Comparison of ENCODE assay signal across 26 cellular contexts in the genomic region with DNA sequence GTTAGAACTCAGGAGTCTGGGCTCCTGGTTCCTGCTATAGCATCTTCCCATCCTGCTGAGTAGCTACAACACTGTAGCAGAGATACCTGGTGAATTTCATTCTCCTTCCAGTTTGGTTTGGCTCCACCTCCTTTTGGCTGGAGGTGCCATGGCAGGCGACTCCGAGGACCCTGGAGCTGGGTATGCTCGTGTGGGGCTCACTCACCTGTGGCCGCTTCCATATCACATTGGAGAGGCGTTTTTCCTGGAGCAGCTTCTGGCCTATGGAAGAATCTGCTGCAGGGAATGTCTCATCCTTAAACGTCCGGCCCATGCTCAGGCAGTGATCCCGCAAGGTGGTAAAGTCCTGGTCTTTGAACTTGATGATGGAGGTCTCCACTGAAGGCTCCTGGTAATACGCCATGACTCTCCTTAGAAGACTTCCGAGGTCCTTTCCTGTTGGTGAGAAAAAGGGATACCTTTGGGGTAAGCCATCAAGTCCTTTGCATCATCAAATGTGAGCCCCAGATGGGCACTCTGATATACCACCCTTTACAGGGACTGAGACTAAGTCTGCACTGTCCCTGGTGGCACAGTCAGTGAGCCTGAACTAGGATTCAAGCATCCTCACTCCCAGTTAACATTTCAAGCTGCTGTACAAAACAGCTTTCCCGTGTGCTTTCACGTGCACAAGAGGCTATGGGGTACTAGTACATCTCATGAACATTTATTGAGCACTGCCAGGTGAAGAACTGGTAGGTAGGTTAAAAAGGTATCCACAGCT. TPM values are rescaled to one million over a fixed set of nuclear protein-coding genes. Genes with fewer than 3 reads are reported as not detected.
A peak's percentile ranks its signal among the peaks of the same experiment; 100 is the strongest.
DNase-seq lines count a peak whose midpoint lies in the region; ATAC-seq, FAIRE-seq and TF ChIP-seq lines count a peak whose summit lies in the region.
"Had no signal": no experiment of that assay in that cellular context is flagged by ENCODE, and none has a peak within 500 bp of the region (broad histone marks: within the 10 kb centered on the region; RNA-seq: fewer than 3 reads in every experiment).

No MANE protein-coding gene starts in this region.

- H3K27me3 Mint-ChIP-seq in endodermal cell (ENCODE audit: insufficient read depth) = no peaks in the 10 kb centered on the region
- peaks cover 25% of the 10 kb centered on the region for H3K27me3 Mint-ChIP-seq in type B pancreatic cell

- H3K36me3 Mint-ChIP-seq in endodermal cell (ENCODE audit: low read depth) (peaks cover 38% of the 10 kb centered on the region), type B pancreatic cell (no peaks in the 10 kb centered on the region)
- H3K36me3 Mint-ChIP-seq: CD4-positive, CD25-positive, alpha-beta regulatory T cell; CD8-positive, alpha-beta memory T cell had no signal

- no peaks in the 10 kb centered on the region for H3K9me3 ChIP-seq in colonic mucosa
- H3K9me3 ChIP-seq in endodermal cell (ENCODE audit: control insufficient read depth, low read length) = no peaks in the 10 kb centered on the region
- no peaks in the 10 kb centered on the region for H3K9me3 ChIP-seq in lung (ENCODE audit: control insufficient read depth in 2 of 2, insufficient read depth in 1 of 2, low read length in 1 of 2)
- H3K9me3 ChIP-seq: BE2C had no signal

- H3K27ac Mint-ChIP-seq in endodermal cell (no peak overlapping the region), type B pancreatic cell (no peak overlapping the region)
- H3K27ac Mint-ChIP-seq: CD4-positive, CD25-positive, alpha-beta regulatory T cell; CD8-positive, alpha-beta memory T cell; GM23338; IgD-negative memory B cell had no signal

- H3K27me3 ChIP-seq in colonic mucosa (no peaks in the 10 kb centered on the region), endodermal cell (ENCODE audit: control insufficient read depth, insufficient read depth, low read length, poor library complexity, severe bottlenecking) (no peaks in the 10 kb centered on the region), lung (ENCODE audit: control insufficient read depth, insufficient read depth) (no peaks in the 10 kb centered on the region)
- H3K27me3 ChIP-seq: BE2C had no signal

- H3K4me1 ChIP-seq in colonic mucosa = no peaks in the 10 kb centered on the region
- peaks cover 9% of the 10 kb centered on the region for H3K4me1 ChIP-seq in endodermal cell (ENCODE audit: control insufficient read depth, insufficient read depth, low read length)
- peaks cover 0 to 3% of the 10 kb centered on the region in 2 donors for H3K4me1 ChIP-seq in lung (ENCODE audit: control insufficient read depth in 2 of 2, insufficient read depth in 2 of 2, low read length in 2 of 2)
- H3K4me1 ChIP-seq: BE2C had no signal

- intact Hi-C loops in colonic mucosa (cut with DNase I) = no loop called here

- no peaks in the 10 kb centered on the region for H3K9me3 Mint-ChIP-seq in endodermal cell
- no peaks in the 10 kb centered on the region for H3K9me3 Mint-ChIP-seq in type B pancreatic cell
- H3K9me3 Mint-ChIP-seq: CD4-positive, CD25-positive, alpha-beta regulatory T cell; CD8-positive, alpha-beta memory T cell; GM23338; IgD-negative memory B cell had no signal

- DNase-seq in colonic mucosa = peak; percentile 14
- DNase-seq in endodermal cell = peak; percentile 23
- peak; percentile 19 for DNase-seq in lung (ENCODE audit: low spot score)
- peak; percentile 42 for DNase-seq in type B pancreatic cell (ENCODE audit: extremely low spot score, unreplicated experiment)
- DNase-seq in NCI-H146 (lab: John Stamatoyannopoulos, UW) = no peak
- DNase-seq in HTR-8/SVneo (ENCODE audit: insufficient read length, low spot score) = no peak
- no peak for DNase-seq in activated T-cell treated with anti-CD3 and anti-CD28 coated beads for 4 hours
- DNase-seq: ACHN; BE2C; C1 segment of cervical spinal cord; CD4-positive, CD25-positive, alpha-beta regulatory T cell; CD8-positive, alpha-beta memory T cell; COR-L47; DMS 273 treated with DMSO at 0.1 percent for 48 hours; DMS53; DND-41; EL; HCEC 1CT had no signal

- 89 to 100% methylated on average over 6 to 12 of the region's 12 CpGs for WGBS in endodermal cell (ENCODE audit: insufficient coverage in 1 of 2, insufficient read length in 1 of 2), 2 experiments
- 85 to 91% methylated on average over 12 of the region's 12 CpGs for WGBS in lung, 2 donors

- FAIRE-seq in HTR-8/SVneo (lab: Jason Lieb, UNC) = no peak
- FAIRE-seq: A204.1, GM12878, H54, HepG2 had no signal

- no peak for TF ChIP-seq CTCF in colonic mucosa (IDR thresholded peaks at IDR 0.05)
- no peak for TF ChIP-seq CTCF in endodermal cell (conservative IDR thresholded peaks at IDR 0.05)
- TF ChIP-seq CTCF in lung (IDR thresholded peaks at IDR 0.05; ENCODE audit: control extremely low read depth, extremely low read depth) = no peak
- no peak for TF ChIP-seq CTCF in type B pancreatic cell (conservative IDR thresholded peaks at IDR 0.05)

- no peaks in the 10 kb centered on the region for H3K36me3 ChIP-seq in colonic mucosa
- peaks cover 36% of the 10 kb centered on the region for H3K36me3 ChIP-seq in endodermal cell (ENCODE audit: control insufficient read depth, insufficient read depth, low read length)
- H3K36me3 ChIP-seq in lung (ENCODE audit: control insufficient read depth in 2 of 2, insufficient read depth in 2 of 2, low read length in 2 of 2) = no peaks in the 10 kb centered on the region
- H3K36me3 ChIP-seq: BE2C had no signal

- no peak overlapping the region for H3K27ac ChIP-seq in colonic mucosa
- no peak overlapping the region for H3K27ac ChIP-seq in endodermal cell (ENCODE audit: low read depth, low read length)
- H3K27ac ChIP-seq in lung (ENCODE audit: low read depth in 1 of 2, low read length in 1 of 2) = no peak overlapping the region
- H3K27ac ChIP-seq: HL-60 had no signal

- no peak overlapping the region for H3K9ac ChIP-seq in colonic mucosa (ENCODE audit: low read depth in 2 of 2, low read length in 2 of 2)
- H3K9ac ChIP-seq in endodermal cell (ENCODE audit: extremely low read depth, low read length, poor library complexity, severe bottlenecking) = no peak overlapping the region

- ATAC-seq in lung (ENCODE audit: insufficient read depth, low FRiP score) = no peak
- ATAC-seq: GM12878, GM23338, HepG2 had no signal

- H3K4me1 Mint-ChIP-seq in endodermal cell (peaks cover 16% of the 10 kb centered on the region), type B pancreatic cell (ENCODE audit: unreplicated experiment) (no peaks in the 10 kb centered on the region)
- H3K4me1 Mint-ChIP-seq: CD4-positive, CD25-positive, alpha-beta regulatory T cell; CD8-positive, alpha-beta memory T cell had no signal

- H3K4me3 ChIP-seq in colonic mucosa (no peak overlapping the region), endodermal cell (ENCODE audit: low read length) (no peak overlapping the region), lung (no peak overlapping the region)
- H3K4me3 ChIP-seq: GM12878, GM23338 had no signal

- H3K4me3 Mint-ChIP-seq in endodermal cell (no peak overlapping the region), type B pancreatic cell (no peak overlapping the region)
- H3K4me3 Mint-ChIP-seq: CD4-positive, CD25-positive, alpha-beta regulatory T cell; CD8-positive, alpha-beta memory T cell; GM23338; IgD-negative memory B cell had no signal

RNA-seq across cellular contexts. Expression of a gene that starts 20.1 kb away (rescaled TPM):
- 10 to 100 TPM; 25.5 to 31.2 TPM for total RNA-seq in colonic mucosa
- 10 to 100 TPM; 29.5 to 38.6 TPM for total RNA-seq in endodermal cell
- polyA plus RNA-seq in endodermal cell (2013, experiment 1 of 2) = 1.1 TPM
- 1.7 TPM for polyA plus RNA-seq in endodermal cell (2013, experiment 2 of 2)
- total RNA-seq in lung = 10 to 100 TPM in 1 of 2 donors, 1 to 10 TPM in 1; 8.6 to 31.6 TPM
- polyA plus RNA-seq in lung = 1 to 10 TPM; 6.6 to 7.8 TPM
- total RNA-seq in type B pancreatic cell (ENCODE audit: low replicate concordance) = 3.3 and 4.9 TPM in 2 replicates
- total RNA-seq: CD4-positive, CD25-positive, alpha-beta regulatory T cell; CD8-positive, alpha-beta memory T cell; G401; HepG2 had no signal
- polyA plus RNA-seq: CD4-positive, CD25-positive, alpha-beta regulatory T cell; CD8-positive, alpha-beta memory T cell; HepG2; IgD-negative memory B cell had no signal

Comparison
In these comparisons a context has a peak if more than half of its experiments do, and no peak if none do; other contexts are left out.
1. DNase-seq: peak in colonic mucosa (single experiment), endodermal cell (single experiment), lung (single experiment) and type B pancreatic cell (single experiment); none in NCI-H146 (single experiment), HTR-8/SVneo (single experiment) and activated T-cell treated with anti-CD3 and anti-CD28 coated beads for 4 hours (single experiment).